11 cellular contexts compared by ENCODE assay signal in the genomic region with DNA sequence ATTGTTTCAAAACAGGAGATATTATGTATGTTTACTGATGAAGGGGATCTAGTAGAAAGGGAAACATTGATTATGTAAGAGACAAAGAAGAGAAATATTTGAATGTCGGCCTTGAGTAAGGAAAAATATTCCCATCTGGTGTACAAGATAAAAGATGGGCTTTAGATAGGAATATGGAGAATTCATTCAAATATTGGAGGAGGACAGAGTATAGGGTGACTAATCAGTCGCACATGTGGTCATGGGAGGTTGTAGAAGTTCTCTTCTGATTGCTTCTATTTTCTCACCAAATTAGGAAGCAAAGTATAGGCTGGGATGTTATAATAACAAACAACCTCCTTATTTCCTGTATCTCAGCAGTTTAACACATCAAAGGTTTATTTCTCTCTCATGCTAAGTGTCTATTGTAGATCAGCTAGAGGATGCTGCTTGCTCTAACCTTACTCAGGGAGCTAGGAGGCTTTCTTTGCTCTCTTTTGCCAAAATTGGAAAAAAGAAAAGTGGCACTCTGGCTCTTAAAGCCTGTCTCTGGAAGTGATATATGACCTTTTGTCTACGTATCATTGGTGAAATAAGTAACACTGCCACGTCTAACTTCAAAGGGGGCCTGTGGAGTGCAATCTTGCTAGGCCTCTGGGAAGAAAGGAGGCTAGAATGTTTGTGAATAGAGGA. TPM values are rescaled to one million over a fixed set of nuclear protein-coding genes. Genes with fewer than 3 reads are reported as not detected.
DNase-seq lines count a peak whose midpoint lies in the region; ATAC-seq and TF ChIP-seq lines count a peak whose summit lies in the region.
"Had no signal": no experiment of that assay in that cellular context is flagged by ENCODE, and none has a peak within 500 bp of the region (broad histone marks: within the 10 kb centered on the region; RNA-seq: fewer than 3 reads in every experiment).

No MANE protein-coding gene starts in this region.

- H3K9me3 ChIP-seq in SU-DHL-6 (ENCODE audit: insufficient read depth, low read length) (no peaks in the 10 kb centered on the region), parathyroid adenoma (ENCODE audit: control insufficient read depth, low read length) (no peaks in the 10 kb centered on the region)
- H3K9me3 ChIP-seq: sigmoid colon, upper lobe of left lung had no signal

- peaks cover 19% of the 10 kb centered on the region for H3K36me3 ChIP-seq in SU-DHL-6 (ENCODE audit: low read length)
- H3K36me3 ChIP-seq in parathyroid adenoma (ENCODE audit: control insufficient read depth, insufficient read depth, low read length) = no peaks in the 10 kb centered on the region

- no peak for ATAC-seq in HG02885 (IDR thresholded peaks at IDR 0.05; ENCODE audit: poor library complexity, unreplicated experiment)

- peak overlapping the region; percentile 88 for H3K4me3 Mint-ChIP-seq in activated CD4-positive, alpha-beta T cell treated with anti-CD3 and anti-CD28 coated beads, Interleukin-2, amount 10 ng/mL, durations not matched to agents 7 days and 5 days
- H3K4me3 Mint-ChIP-seq in chondrocyte (ENCODE audit: unreplicated experiment) = no peak overlapping the region

- no peak for DNase-seq in activated CD4-positive, alpha-beta T cell treated with anti-CD3 and anti-CD28 coated beads, Interleukin-2, amount 10 ng/mL, durations not matched to agents 7 days and 5 days
- DNase-seq in activated CD4-positive, alpha-beta T cell treated with anti-CD3 and anti-CD28 coated beads for 48 hours = no peak
- DNase-seq in chondrocyte (ENCODE audit: low spot score) (no peak), hypothalamus (lab: John Stamatoyannopoulos, UW) (no peak)
- no peak for DNase-seq in stimulated activated CD4-positive, alpha-beta T cell treated with anti-CD3 and anti-CD28 coated beads, Interleukin-12 subunit alpha, Interleukin-12 subunit beta, amount 100 ng/mL, for 4 hours
- DNase-seq: NCI-H2081 treated with DMSO at 0.1 percent for 48 hours, sigmoid colon, upper lobe of left lung had no signal

- H3K27ac Mint-ChIP-seq in activated CD4-positive, alpha-beta T cell treated with anti-CD3 and anti-CD28 coated beads, Interleukin-2, amount 10 ng/mL, durations not matched to agents 7 days and 5 days = peak overlapping the region; percentile 87
- peak overlapping the region; percentile 42 for H3K27ac Mint-ChIP-seq in chondrocyte (ENCODE audit: unreplicated experiment)

- peaks cover 14% of the 10 kb centered on the region for H3F3A ChIP-seq in SU-DHL-6 (ENCODE audit: insufficient read depth)

- H3K4me1 ChIP-seq in parathyroid adenoma = peaks cover 7% of the 10 kb centered on the region

- peaks cover 27% of the 10 kb centered on the region for H3K27me3 Mint-ChIP-seq in activated CD4-positive, alpha-beta T cell treated with anti-CD3 and anti-CD28 coated beads, Interleukin-2, amount 10 ng/mL, durations not matched to agents 7 days and 5 days
- no peaks in the 10 kb centered on the region for H3K27me3 Mint-ChIP-seq in chondrocyte (ENCODE audit: low read depth)

- H3K9me2 ChIP-seq in SU-DHL-6 (replicated peaks; ENCODE audit: insufficient read depth, low read length) = no peaks in the 10 kb centered on the region

- POLR2A ChIA-PET in activated CD4-positive, alpha-beta T cell treated with anti-CD3 and anti-CD28 coated beads, Interleukin-2, amount 10 ng/mL, durations not matched to agents 7 days and 5 days (lab: Charles Lee) = no interaction called here

- H3K4me2 ChIP-seq in SU-DHL-6 (ENCODE audit: low read depth, low read length, poor library complexity, severe bottlenecking) (no peak overlapping the region), parathyroid adenoma (ENCODE audit: low read length) (no peak overlapping the region)

- peak overlapping the region; percentile 69; the same call in 1 of the 2 replicates for H3K27ac ChIP-seq in SU-DHL-6 (ENCODE audit: low read depth, low read length)
- H3K27ac ChIP-seq in parathyroid adenoma = peak overlapping the region; percentile 87

- no peak overlapping the region for H3K9ac ChIP-seq in SU-DHL-6 (ENCODE audit: low read length)
- H3K9ac ChIP-seq in parathyroid adenoma = no peak overlapping the region

- peaks cover 30% of the 10 kb centered on the region for H3K79me2 ChIP-seq in SU-DHL-6 (ENCODE audit: insufficient read depth, low read length)
- peaks cover 2% of the 10 kb centered on the region for H3K79me2 ChIP-seq in parathyroid adenoma

- TF ChIP-seq CTCF in SU-DHL-6 (IDR thresholded peaks at IDR 0.05; ENCODE audit: insufficient read depth, low read length, poor library complexity, severe bottlenecking) = no peak
- no peak for TF ChIP-seq CTCF in chondrocyte (IDR thresholded peaks at IDR 0.05)
- no peak for TF ChIP-seq CTCF in parathyroid adenoma (IDR thresholded peaks at IDR 0.05)

- CTCF ChIA-PET in activated CD4-positive, alpha-beta T cell treated with anti-CD3 and anti-CD28 coated beads, Interleukin-2, amount 10 ng/mL, durations not matched to agents 7 days and 5 days (lab: Charles Lee) = no interaction called here

- no peak overlapping the region for H3K4me3 ChIP-seq in SU-DHL-6 (ENCODE audit: insufficient read depth, low read length, poor library complexity, severe bottlenecking)
- H3K4me3 ChIP-seq in parathyroid adenoma (ENCODE audit: low read depth, low read length) = no peak overlapping the region

- no peaks in the 10 kb centered on the region for H4K20me1 ChIP-seq in SU-DHL-6 (ENCODE audit: low read depth, low read length)

- peaks cover 46% of the 10 kb centered on the region for H3K4me1 Mint-ChIP-seq in activated CD4-positive, alpha-beta T cell treated with anti-CD3 and anti-CD28 coated beads, Interleukin-2, amount 10 ng/mL, durations not matched to agents 7 days and 5 days
- peaks cover 45% of the 10 kb centered on the region for H3K4me1 Mint-ChIP-seq in chondrocyte (ENCODE audit: low read depth)

- no peaks in the 10 kb centered on the region for H3K9me3 Mint-ChIP-seq in activated CD4-positive, alpha-beta T cell treated with anti-CD3 and anti-CD28 coated beads, Interleukin-2, amount 10 ng/mL, durations not matched to agents 7 days and 5 days
- peaks cover 13% of the 10 kb centered on the region for H3K9me3 Mint-ChIP-seq in chondrocyte (ENCODE audit: low read depth)

- peaks cover 24% of the 10 kb centered on the region for H3K36me3 Mint-ChIP-seq in activated CD4-positive, alpha-beta T cell treated with anti-CD3 and anti-CD28 coated beads, Interleukin-2, amount 10 ng/mL, durations not matched to agents 7 days and 5 days (ENCODE audit: low read depth)
- H3K36me3 Mint-ChIP-seq in chondrocyte (ENCODE audit: low read depth) = peaks cover 15% of the 10 kb centered on the region

- H3K27me3 ChIP-seq in SU-DHL-6 (ENCODE audit: low read length) = no peaks in the 10 kb centered on the region
- H3K27me3 ChIP-seq in parathyroid adenoma (ENCODE audit: control insufficient read depth, insufficient read depth, low read length) = no peaks in the 10 kb centered on the region
- H3K27me3 ChIP-seq: sigmoid colon, upper lobe of left lung had no signal

- H2AFZ ChIP-seq in SU-DHL-6 (ENCODE audit: low read depth, low read length, severe bottlenecking) (peak overlapping the region; percentile 68), parathyroid adenoma (peak overlapping the region; percentile 10)

RNA-seq across cellular contexts. Expression of gene HDDC2, which starts 1.2 kb away (rescaled TPM):
- 10 to 100 TPM; 49.1 to 64.4 TPM for total RNA-seq in activated CD4-positive, alpha-beta T cell treated with anti-CD3 and anti-CD28 coated beads, Interleukin-2, amount 10 ng/mL, durations not matched to agents 7 days and 5 days
- 46.4 to 62.4 TPM (median 49.4 TPM) in 3 replicates for total RNA-seq in chondrocyte
